ENCODE assay signal across 10 cellular contexts in genomic region chr20:62831854-62832211, GRCh38. TPM values are rescaled to one million over a fixed set of nuclear protein-coding genes. Genes with fewer than 3 reads are reported as not detected.
DNase-seq lines count a peak whose midpoint lies in the region; ATAC-seq and TF ChIP-seq lines count a peak whose summit lies in the region.
"Had no signal": no experiment of that assay in that cellular context is flagged by ENCODE, and none has a peak within 500 bp of the region (broad histone marks: within the 10 kb centered on the region; RNA-seq: fewer than 3 reads in every experiment).

No MANE protein-coding gene starts in this region.

- H4K20me1 ChIP-seq in DND-41 (ENCODE audit: insufficient read depth, low read length) (0 out of 2 replicates have a peak, but pooled peaks cover 3% of the 10 kb centered on the region), OCI-LY7 (ENCODE audit: insufficient read depth, low read length) (no peaks in the 10 kb centered on the region)

- no peaks in the 10 kb centered on the region for H3K36me3 ChIP-seq in DND-41 (ENCODE audit: insufficient read depth, low read length)
- no peaks in the 10 kb centered on the region for H3K36me3 ChIP-seq in OCI-LY7 (ENCODE audit: insufficient read depth, low read length)
- no peaks in the 10 kb centered on the region for H3K36me3 ChIP-seq in esophagus squamous epithelium
- H3K36me3 ChIP-seq in neutrophil = peaks cover 22% of the 10 kb centered on the region
- H3K36me3 ChIP-seq: ascending aorta had no signal

- H2AFZ ChIP-seq in DND-41 (ENCODE audit: low read depth, low read length) (no peak overlapping the region), OCI-LY7 (ENCODE audit: low read length) (peak overlapping the region; percentile 34; the same call in 1 of the 2 replicates)

- ATAC-seq in DND-41 (ENCODE audit: insufficient read depth, low read depth) (no peak), GM21717 (IDR thresholded peaks at IDR 0.05; ENCODE audit: unreplicated experiment) (no peak), HG03139 (IDR thresholded peaks at IDR 0.05; ENCODE audit: unreplicated experiment) (no peak), HG03354 (IDR thresholded peaks at IDR 0.05; ENCODE audit: poor library complexity, severe bottlenecking, unreplicated experiment) (no peak)

- CTCF ChIA-PET in OCI-LY7 (lab: Charles Lee; ENCODE audit: unreplicated experiment) = interaction anchor here (0.8 kb wide), 1 partner anchor 9 kb away, joined by 3 read pairs; no protein-coding TSS in a partner anchor

- intact Hi-C loops in OCI-LY7 (cut with micrococcal nuclease; ENCODE audit: unreplicated experiment) (no loop called here), esophagus squamous epithelium (cut with DNase I) (no loop called here)

- no peak for TF ChIP-seq POLR2A in esophagus squamous epithelium (IDR thresholded peaks at IDR 0.05)

- 30 to 60% methylated on average over 3 to 7 of the region's 10 CpGs for WGBS in esophagus squamous epithelium, 2 donors

- H3K4me3 ChIP-seq in DND-41 (ENCODE audit: low read depth in 1 of 2, low read length in 2 of 2) (no peak overlapping the region), OCI-LY7 (ENCODE audit: low read depth, low read length, poor library complexity, severe bottlenecking) (peak overlapping the region; percentile 44), esophagus squamous epithelium (peak overlapping the region in 1 of 4 donors; percentile 47), neutrophil (ENCODE audit: low read depth in 1 of 2, low read length in 1 of 2) (peak overlapping the region; percentile 67 to 72)
- H3K4me3 ChIP-seq: ascending aorta had no signal

- H3K9me2 ChIP-seq in OCI-LY7 (ENCODE audit: insufficient read depth, low read length) = no peaks in the 10 kb centered on the region

- POLR2A ChIA-PET in OCI-LY7 (lab: Charles Lee) = interaction anchor here (0.7 kb wide), 1 partner anchor 13 kb away, joined by 3 read pairs; no protein-coding TSS in a partner anchor

- H3K4me1 ChIP-seq in DND-41 (ENCODE audit: insufficient read depth, low read length) (peaks cover 14% of the 10 kb centered on the region), OCI-LY7 (ENCODE audit: insufficient read depth, low read length, poor library complexity, severe bottlenecking) (peaks cover 16% of the 10 kb centered on the region), esophagus squamous epithelium (peaks cover 23 to 36% (median 25%) of the 10 kb centered on the region in 3 donors), neutrophil (ENCODE audit: control insufficient read depth in 1 of 2, insufficient read depth in 1 of 2, low read depth in 1 of 2, low read length in 1 of 2) (peaks cover 40 to 44% of the 10 kb centered on the region in 2 experiments)
- H3K4me1 ChIP-seq: ascending aorta had no signal

- no TSS peak for BruUV-seq in OCI-LY7 (replicated peaks; lab: Mats Ljungman, UMichigan)

- H3K27me3 ChIP-seq in DND-41 (ENCODE audit: insufficient read depth, low read length, poor library complexity) (no peaks in the 10 kb centered on the region), esophagus squamous epithelium (peaks cover 0 to 19% (median 0%) of the 10 kb centered on the region in 4 donors), neutrophil (no peaks in the 10 kb centered on the region)
- H3K27me3 ChIP-seq: ascending aorta had no signal

- H3K4me2 ChIP-seq in DND-41 (ENCODE audit: insufficient read depth, low read length) (peak overlapping the region; percentile 35), OCI-LY7 (ENCODE audit: low read length) (peak overlapping the region; percentile 48)

- H3K79me2 ChIP-seq in DND-41 (ENCODE audit: insufficient read depth, low read length) (no peaks in the 10 kb centered on the region), OCI-LY7 (ENCODE audit: insufficient read depth, low read depth, low read length) (no peaks in the 10 kb centered on the region)

- DNase-seq in DND-41 (no peak), OCI-LY7 (ENCODE audit: low spot score) (no peak), esophagus squamous epithelium (lab: John Stamatoyannopoulos, UW) (no peak), NCI-H2196 (lab: John Stamatoyannopoulos, UW; ENCODE audit: unreplicated experiment) (no peak)

- no peak overlapping the region for H3K9ac ChIP-seq in DND-41 (ENCODE audit: low read depth, low read length)

- no peak for TF ChIP-seq CTCF in DND-41 (IDR thresholded peaks at IDR 0.05; ENCODE audit: borderline replicate concordance, extremely low read depth, low read length, poor library complexity, severe bottlenecking)
- TF ChIP-seq CTCF in OCI-LY7 (conservative IDR thresholded peaks at IDR 0.05; ENCODE audit: low read length) = no peak
- no peak for TF ChIP-seq CTCF in esophagus squamous epithelium (IDR thresholded peaks at IDR 0.05)
- TF ChIP-seq CTCF in neutrophil (IDR thresholded peaks at IDR 0.05) = no peak

- no peaks in the 10 kb centered on the region for H3K9me3 ChIP-seq in DND-41 (ENCODE audit: insufficient read depth, low read length, severe bottlenecking)
- no peaks in the 10 kb centered on the region for H3K9me3 ChIP-seq in OCI-LY7 (ENCODE audit: low read length)
- H3K9me3 ChIP-seq in esophagus squamous epithelium = no peaks in the 10 kb centered on the region
- H3K9me3 ChIP-seq in neutrophil = no peaks in the 10 kb centered on the region
- H3K9me3 ChIP-seq: ascending aorta had no signal

- H3K27ac ChIP-seq in DND-41 (ENCODE audit: low read length) (no peak overlapping the region), OCI-LY7 (ENCODE audit: low read depth, low read length, poor library complexity, severe bottlenecking) (no peak overlapping the region), esophagus squamous epithelium (peak overlapping the region in 3 of 4 donors; percentile 18 to 56 (median 35)), neutrophil (peak overlapping the region; percentile 91)
- H3K27ac ChIP-seq: ascending aorta had no signal

RNA-seq across cellular contexts. Expression of gene COL9A3, which starts 15.0 kb away (rescaled TPM):
- total RNA-seq in OCI-LY7 (2014; rRNA removed; shearing (Covaris generic)) = 1.0 and 1.7 TPM in 2 replicates
- total RNA-seq in OCI-LY7 (2022) (5.2 and 6.1 TPM in 2 replicates), esophagus squamous epithelium (1 to 10 TPM in 2 of 4 donors, not detected in 2; 2.2 to 2.3 TPM)
- total RNA-seq: activated CD4-positive, alpha-beta T cell treated with anti-CD3 and anti-CD28 coated beads, Interleukin-2, amount 10 ng/mL, durations not matched to agents 24 days and 14 days had no signal

RNA-seq across cellular contexts. Expression of gene OGFR, which starts 27.2 kb away (rescaled TPM):
- 64.8 and 75.6 TPM in 2 replicates for total RNA-seq in OCI-LY7 (2014; rRNA removed; shearing (Covaris generic))
- total RNA-seq in OCI-LY7 (2022) = 66.2 and 69.9 TPM in 2 replicates
- 10 to 100 TPM; 19.1 to 41.4 (median 27.3) TPM for total RNA-seq in esophagus squamous epithelium

RNA-seq across cellular contexts. Expression of gene TCFL5, which starts 29.8 kb away (rescaled TPM):
- total RNA-seq in OCI-LY7 (2014; rRNA removed; shearing (Covaris generic)) = 9.5 and 10.0 TPM in 2 replicates
- total RNA-seq in OCI-LY7 (2022) (8.7 and 9.2 TPM in 2 replicates), esophagus squamous epithelium (1 to 10 TPM; 5.2 to 8.4 (median 7.2) TPM)

RNA-seq across cellular contexts. Expression of gene MRGBP, which starts 35.6 kb away (rescaled TPM):
- 22.2 and 25.1 TPM in 2 replicates for total RNA-seq in OCI-LY7 (2014; rRNA removed; shearing (Covaris generic))
- total RNA-seq in OCI-LY7 (2022) (19.9 and 22.6 TPM in 2 replicates), esophagus squamous epithelium (10 to 100 TPM in 1 of 4 donors, 1 to 10 TPM in 3; 5.7 to 10.1 (median 9.8) TPM)

Comparison
In these comparisons a context has a peak if more than half of its experiments do, and no peak if none do; other contexts are left out.
1. H3K27ac ChIP-seq: peak in esophagus squamous epithelium (3 of 4) and neutrophil (single experiment); none in DND-41 (single experiment) and OCI-LY7 (single experiment).
2. H3K4me3 ChIP-seq: peak in OCI-LY7 (single experiment) and neutrophil (2 of 2); none in DND-41 (0 of 2).